Comparison of ENCODE assay signal across 19 cellular contexts in the genomic region with DNA sequence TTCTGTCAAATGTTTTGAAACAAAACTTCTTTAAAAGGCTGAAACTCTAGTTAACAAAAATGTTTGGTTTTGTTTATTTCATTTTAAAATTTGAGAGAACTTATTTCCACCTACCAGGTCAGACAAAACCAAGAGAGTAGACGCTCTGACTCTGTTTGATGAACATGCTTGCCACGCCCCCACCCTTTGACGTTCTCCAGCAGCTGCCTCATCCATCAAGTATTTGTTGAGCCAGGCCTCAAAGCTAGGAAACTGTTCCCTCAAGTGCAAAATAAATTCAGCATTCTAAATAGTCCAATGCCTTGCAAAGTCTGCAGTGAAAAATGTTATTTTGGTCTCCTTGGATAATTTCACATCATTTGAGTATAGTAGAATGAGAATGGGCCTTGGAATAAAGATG.
"Had no signal": no experiment of that assay in that cellular context is flagged by ENCODE, and none has a peak within 500 bp of the region (broad histone marks: within the 10 kb centered on the region; RNA-seq: fewer than 3 reads in every experiment).

No MANE protein-coding gene starts in this region.

- H3K4me1 Mint-ChIP-seq: activated CD4-positive, alpha-beta T cell treated with anti-CD3 and anti-CD28 coated beads, Interleukin-2, amount 10 ng/mL, durations not matched to agents 7 days and 5 days; activated naive CD8-positive, alpha-beta T cell treated with anti-CD3 and anti-CD28 coated beads, Interleukin-2, amount 10 ng/mL, durations not matched to agents 7 days and 5 days; naive thymus-derived CD4-positive, alpha-beta T cell; T-cell had no signal

- H3K27ac Mint-ChIP-seq: activated CD4-positive, alpha-beta T cell treated with anti-CD3 and anti-CD28 coated beads, Interleukin-2, amount 10 ng/mL, durations not matched to agents 7 days and 5 days; activated CD8-positive, alpha-beta T cell treated with anti-CD3 and anti-CD28 coated beads, Interleukin-2, amount 10 ng/mL, durations not matched to agents 7 days and 5 days; activated naive CD8-positive, alpha-beta T cell treated with anti-CD3 and anti-CD28 coated beads, Interleukin-2, amount 10 ng/mL, durations not matched to agents 7 days and 5 days; activated T-cell treated with anti-CD3 and anti-CD28 coated beads, Interleukin-2, amount 50 U/mL, for 24 hours; activated T-helper 2 cell treated with anti-CD3 and anti-CD28 coated beads, Interferon-gamma antibody, Interleukin-2, Interleukin-4, amounts not matched to agents 10 μg/mL and 5 μg/mL and 100 μg/mL, durations not matched to agents 14 hours and 24 hours and 36 hours; T-cell had no signal

- H3K27ac ChIP-seq: dorsolateral prefrontal cortex, epithelial cell of prostate, parathyroid adenoma had no signal

- H3K4me3 Mint-ChIP-seq: activated CD4-positive, alpha-beta T cell treated with anti-CD3 and anti-CD28 coated beads, Interleukin-2, amount 10 ng/mL, durations not matched to agents 7 days and 5 days; activated CD8-positive, alpha-beta T cell treated with anti-CD3 and anti-CD28 coated beads, Interleukin-2, amount 10 ng/mL, durations not matched to agents 7 days and 5 days; activated naive CD8-positive, alpha-beta T cell treated with anti-CD3 and anti-CD28 coated beads, Interleukin-2, amount 10 ng/mL, durations not matched to agents 7 days and 5 days; activated T-cell treated with anti-CD3 and anti-CD28 coated beads, Interleukin-2, amount 50 U/mL, for 24 hours; naive thymus-derived CD4-positive, alpha-beta T cell; T-cell had no signal

- H3K9ac ChIP-seq: parathyroid adenoma had no signal

- H3K9me3 Mint-ChIP-seq: activated CD4-positive, alpha-beta T cell treated with anti-CD3 and anti-CD28 coated beads, Interleukin-2, amount 10 ng/mL, durations not matched to agents 7 days and 5 days; activated naive CD8-positive, alpha-beta T cell treated with anti-CD3 and anti-CD28 coated beads, Interleukin-2, amount 10 ng/mL, durations not matched to agents 7 days and 5 days; activated T-cell treated with anti-CD3 and anti-CD28 coated beads, Interleukin-2, amount 50 U/mL, for 24 hours; activated T-helper 2 cell treated with anti-CD3 and anti-CD28 coated beads, Interferon-gamma antibody, Interleukin-2, Interleukin-4, amounts not matched to agents 10 μg/mL and 5 μg/mL and 100 μg/mL, durations not matched to agents 14 hours and 24 hours and 36 hours; naive thymus-derived CD4-positive, alpha-beta T cell; T-cell had no signal

- H3K4me1 ChIP-seq: parathyroid adenoma had no signal

- H3K36me3 Mint-ChIP-seq: activated naive CD8-positive, alpha-beta T cell treated with anti-CD3 and anti-CD28 coated beads, Interleukin-2, amount 10 ng/mL, durations not matched to agents 7 days and 5 days; naive thymus-derived CD4-positive, alpha-beta T cell; T-cell had no signal

- H3K9me3 ChIP-seq: mucosa of descending colon had no signal

- FAIRE-seq: frontal cortex had no signal

- H3K4me3 ChIP-seq: dorsolateral prefrontal cortex, mucosa of descending colon had no signal

- DNase-seq: activated CD4-positive, alpha-beta T cell treated with anti-CD3 and anti-CD28 coated beads, Interleukin-2, amount 10 ng/mL, durations not matched to agents 7 days and 5 days; activated CD8-positive, alpha-beta T cell treated with anti-CD3 and anti-CD28 coated beads, Interleukin-2, amount 10 ng/mL, durations not matched to agents 7 days and 5 days; activated naive CD4-positive, alpha-beta T cell treated with Interleukin-2 at 50 U/mL for 16 hours; activated naive CD8-positive, alpha-beta T cell treated with anti-CD3 and anti-CD28 coated beads, Interleukin-2, amount 10 ng/mL, durations not matched to agents 7 days and 5 days; activated T-cell treated with anti-CD3 and anti-CD28 coated beads, Interleukin-2, amount 50 U/mL, for 24 hours; anterior cingulate cortex; dorsolateral prefrontal cortex; kidney glomerular epithelial cell; mesenchymal stem cell; mucosa of descending colon; naive thymus-derived CD4-positive, alpha-beta T cell; stimulated activated CD8-positive, alpha-beta memory T cell treated with anti-CD3 and anti-CD28 coated beads, Interleukin-4, amount 100 ng/mL, for 48 hours; stimulated activated naive CD4-positive, alpha-beta T cell; T-cell; T-helper 9 cell had no signal

- H3K27me3 Mint-ChIP-seq: activated CD4-positive, alpha-beta T cell treated with anti-CD3 and anti-CD28 coated beads, Interleukin-2, amount 10 ng/mL, durations not matched to agents 7 days and 5 days; activated naive CD8-positive, alpha-beta T cell treated with anti-CD3 and anti-CD28 coated beads, Interleukin-2, amount 10 ng/mL, durations not matched to agents 7 days and 5 days; naive thymus-derived CD4-positive, alpha-beta T cell had no signal
